ENCODE assay signal across 8 cellular contexts in the genomic region with DNA sequence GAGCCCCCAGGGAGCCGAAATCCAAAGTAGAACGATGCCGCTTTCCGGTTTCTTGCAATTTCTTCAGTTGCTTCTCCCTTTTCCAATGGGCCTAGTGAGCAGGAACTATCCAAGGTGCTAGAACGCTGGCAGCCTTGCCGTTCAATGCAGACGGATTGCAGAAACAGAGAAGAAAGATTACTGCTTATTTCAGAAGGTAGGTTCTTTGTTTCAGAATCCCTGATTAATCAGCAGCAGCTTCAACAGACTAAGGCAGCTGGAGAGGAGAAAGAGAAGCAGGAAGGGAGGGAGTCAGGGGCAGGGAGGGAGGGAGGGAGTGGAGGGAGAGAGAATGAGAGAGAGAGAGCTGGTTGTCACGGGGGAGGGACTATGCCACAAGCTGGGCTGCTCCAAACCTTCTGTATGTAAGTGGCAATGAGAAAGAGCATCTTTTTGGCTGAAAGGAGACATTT. TPM values are rescaled to one million over a fixed set of nuclear protein-coding genes. Genes with fewer than 3 reads are reported as not detected.
DNase-seq lines count a peak whose midpoint lies in the region; ATAC-seq and TF ChIP-seq lines count a peak whose summit lies in the region.

No MANE protein-coding gene starts in this region.

- DNase-seq in BE2C (peak; percentile 55), RPMI7951 (ENCODE audit: low read depth) (peak; percentile 62), fibroblast of lung (ENCODE audit: low read depth in 2 of 2) (peak; percentile 53 to 54), skeletal muscle cell (ENCODE audit: low read depth) (peak; percentile 11), erythroblast (lab: John Stamatoyannopoulos, UW) (no peak)
- peak; percentile 6 for DNase-seq in Jurkat, Clone E6-1 (ENCODE audit: low read depth, low spot score)
- DNase-seq in effector CD4-positive, alpha-beta T cell = no peak

- H3K4me1 ChIP-seq in BE2C (peaks cover 26% of the 10 kb centered on the region), fibroblast of lung (ENCODE audit: control insufficient read depth, extremely low read depth, insufficient read depth, low read length) (no peaks in the 10 kb centered on the region)

- no peak for TF ChIP-seq POLR2A in erythroblast (IDR thresholded peaks at IDR 0.05; ENCODE audit: low read length)

- H3K79me2 ChIP-seq in fibroblast of lung (ENCODE audit: control insufficient read depth, insufficient read depth, low read length) = no peaks in the 10 kb centered on the region

- H3K9ac ChIP-seq in fibroblast of lung (ENCODE audit: insufficient read depth, low read length) = no peak overlapping the region

- H3K4me2 ChIP-seq in fibroblast of lung (ENCODE audit: extremely low read depth, insufficient read depth, low read length) = no peak overlapping the region

- H3K36me3 ChIP-seq in BE2C = no peaks in the 10 kb centered on the region
- no peaks in the 10 kb centered on the region for H3K36me3 ChIP-seq in fibroblast of lung (ENCODE audit: control insufficient read depth, insufficient read depth, low read length)

- no peak for ATAC-seq in HG02763 (IDR thresholded peaks at IDR 0.05; ENCODE audit: unreplicated experiment)

- no peaks in the 10 kb centered on the region for H4K20me1 ChIP-seq in fibroblast of lung (ENCODE audit: control insufficient read depth, extremely low read depth, insufficient read depth, low read length)

- H3K27ac ChIP-seq in fibroblast of lung (ENCODE audit: insufficient read depth, low read length) = no peak overlapping the region

- H3K27me3 ChIP-seq in BE2C (no peaks in the 10 kb centered on the region), fibroblast of lung (ENCODE audit: control insufficient read depth, insufficient read depth, low read length) (no peaks in the 10 kb centered on the region)

- no peak overlapping the region for H2AFZ ChIP-seq in fibroblast of lung (ENCODE audit: low read length)

- TF ChIP-seq CTCF in BE2C (IDR thresholded peaks at IDR 0.05; ENCODE audit: low read depth, low read length) (no peak), fibroblast of lung (conservative IDR thresholded peaks at IDR 0.05 in 1 of 2, IDR thresholded peaks at IDR 0.05 in 1 of 2; ENCODE audit: low read depth in 1 of 2, low read length in 2 of 2) (no peak)

- H3K9me3 ChIP-seq in BE2C (no peaks in the 10 kb centered on the region), fibroblast of lung (ENCODE audit: control insufficient read depth, insufficient read depth, low read depth, low read length) (no peaks in the 10 kb centered on the region)

- H3K4me3 ChIP-seq in BE2C (ENCODE audit: low read depth, low read length) (peak overlapping the region; percentile 55), fibroblast of lung (replicated peaks in 1 of 4; ENCODE audit: control extremely low read depth in 1 of 4, insufficient read depth in 1 of 4, low read depth in 3 of 4, low read length in 4 of 4) (no peak overlapping the region), skeletal muscle cell (ENCODE audit: low read depth, low read length) (no peak overlapping the region)
- no peak overlapping the region for H3K4me3 ChIP-seq in Jurkat, Clone E6-1 (ENCODE audit: low read length)

RNA-seq across cellular contexts. Expression of a gene that starts 0.6 kb away (rescaled TPM):
- polyA plus RNA-seq in BE2C (2012; ENCODE audit: insufficient read depth, insufficient read length, low read depth) = 1.6 TPM
- polyA plus RNA-seq in Jurkat, Clone E6-1 (2012; ENCODE audit: insufficient read depth, insufficient read length) = not detected
- not detected in 2 replicates for total RNA-seq in RPMI7951 (2014; rRNA removed; shearing (Covaris generic))
- under 0.01 TPM in 1 of 2 replicates, not detected in the other for total RNA-seq in fibroblast of lung
- not detected in 2 replicates for polyA plus RNA-seq in fibroblast of lung
- not detected in 2 replicates for polyA plus RNA-seq in fibroblast of lung (2012)
- polyA minus RNA-seq in fibroblast of lung (ENCODE audit: low replicate concordance) = not detected in 2 replicates

Comparison
In these comparisons a context has a peak if more than half of its experiments do, and no peak if none do; other contexts are left out.
1. DNase-seq: peak in BE2C (single experiment), Jurkat, Clone E6-1 (single experiment), RPMI7951 (single experiment), fibroblast of lung (2 of 2) and skeletal muscle cell (single experiment); none in erythroblast (0 of 2) and effector CD4-positive, alpha-beta T cell (single experiment).